ENCODE assay signal across 20 cellular contexts in the genomic region with DNA sequence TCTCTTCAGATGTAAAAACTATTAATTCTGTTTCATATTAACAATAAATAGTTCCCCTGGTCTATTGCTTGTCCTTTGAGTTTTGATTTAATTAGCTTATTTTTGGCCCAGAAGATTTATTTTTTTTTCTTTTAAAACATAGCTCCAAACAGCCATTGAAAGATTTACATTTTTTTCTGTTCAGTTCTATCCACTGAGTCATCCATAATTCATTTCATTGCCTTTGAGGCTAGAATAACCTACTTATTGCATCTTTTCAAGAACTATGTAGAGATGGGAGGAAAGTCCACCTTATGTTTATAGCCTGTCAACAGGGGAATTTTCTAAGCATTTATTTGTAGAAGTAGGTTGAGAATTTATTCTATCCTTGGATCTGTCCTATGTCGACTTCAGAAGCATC. TPM values are rescaled to one million over a fixed set of nuclear protein-coding genes. Genes with fewer than 3 reads are reported as not detected.
DNase-seq lines count a peak whose midpoint lies in the region; ATAC-seq and TF ChIP-seq lines count a peak whose summit lies in the region.
"Had no signal": no experiment of that assay in that cellular context is flagged by ENCODE, and none has a peak within 500 bp of the region (broad histone marks: within the 10 kb centered on the region; RNA-seq: fewer than 3 reads in every experiment).

No MANE protein-coding gene starts in this region.

- H3K36me3 Mint-ChIP-seq in activated T-cell treated with anti-CD3 and anti-CD28 coated beads, Interleukin-2, amount 50 U/mL, for 24 hours (ENCODE audit: low read depth), result peaks cover 4% of the 10 kb centered on the region
- peaks cover 3% of the 10 kb centered on the region for H3K36me3 Mint-ChIP-seq in neural progenitor cell

- H3K4me3 ChIP-seq in choroid plexus epithelial cell (ENCODE audit: low read depth, low read length) (no peak overlapping the region), neural progenitor cell (no peak overlapping the region)
- H3K4me3 ChIP-seq: GM12878, left ventricle myocardium inferior, upper lobe of left lung had no signal

- H3K9me3 Mint-ChIP-seq in activated T-cell treated with anti-CD3 and anti-CD28 coated beads, Interleukin-2, amount 50 U/mL, for 24 hours, result peaks cover 5% of the 10 kb centered on the region
- peaks cover 8% of the 10 kb centered on the region for H3K9me3 Mint-ChIP-seq in neural progenitor cell

- no peak for DNase-seq in activated T-cell treated with anti-CD3 and anti-CD28 coated beads, Interleukin-2, amount 50 U/mL, for 24 hours
- DNase-seq in activated T-cell treated with anti-CD3 and anti-CD28 coated beads for 4 hours (no peak), NCI-H226 (peak; percentile 49), choroid plexus epithelial cell (ENCODE audit: low read depth) (peak; percentile 51), neural progenitor cell (ENCODE audit: low spot score) (no peak), erythroblast (lab: John Stamatoyannopoulos, UW) (no peak)
- DNase-seq: Caco-2; left ventricle myocardium inferior; NCI-H1048; NCI-H2081 treated with DMSO at 0.1 percent for 48 hours; right cardiac atrium; SHP77 treated with DMSO at 0.1 percent for 48 hours; stimulated activated naive CD8-positive, alpha-beta T cell treated with anti-CD3 and anti-CD28 coated beads, Interleukin-15, Interleukin-2, amounts not matched to agents 100 U/mL and 50 U/mL, for 24 hours; T-helper 9 cell; upper lobe of left lung had no signal

- H4K20me1 ChIP-seq in neural progenitor cell (ENCODE audit: low read depth), result no peaks in the 10 kb centered on the region

- peak overlapping the region; percentile 5 for H3K4me2 ChIP-seq in neural progenitor cell

- ATAC-seq in GM19328 (IDR thresholded peaks at IDR 0.05; ENCODE audit: unreplicated experiment), result no peak
- ATAC-seq in HG03565 (IDR thresholded peaks at IDR 0.05; ENCODE audit: unreplicated experiment), result no peak
- ATAC-seq: activated CD4-positive, CD25-positive, alpha-beta regulatory T cell treated with anti-CD3 and anti-CD28 coated beads, Interleukin-2, amount 50 U/mL, for 24 hours; GM12878; right cardiac atrium; stimulated activated naive CD8-positive, alpha-beta T cell treated with anti-CD3 and anti-CD28 coated beads, Interleukin-15, Interleukin-2, amounts not matched to agents 100 U/mL and 50 U/mL, for 24 hours had no signal

- no peaks in the 10 kb centered on the region for H3K27me3 Mint-ChIP-seq in activated T-cell treated with anti-CD3 and anti-CD28 coated beads, Interleukin-2, amount 50 U/mL, for 24 hours
- H3K27me3 Mint-ChIP-seq in neural progenitor cell (ENCODE audit: insufficient read depth, low read depth), result peaks cover 5% of the 10 kb centered on the region

- H3K79me2 ChIP-seq in neural progenitor cell (ENCODE audit: low read depth), result no peaks in the 10 kb centered on the region

- H3F3A ChIP-seq in neural progenitor cell (ENCODE audit: low read depth), result peaks cover 30% of the 10 kb centered on the region

- no peak for TF ChIP-seq CTCF in choroid plexus epithelial cell (conservative IDR thresholded peaks at IDR 0.05; ENCODE audit: low read depth, low read length)
- TF ChIP-seq CTCF in neural progenitor cell (IDR thresholded peaks at IDR 0.05), result no peak

- H3K27ac Mint-ChIP-seq in activated T-cell treated with anti-CD3 and anti-CD28 coated beads, Interleukin-2, amount 50 U/mL, for 24 hours, result peak overlapping the region; percentile 79
- no peak overlapping the region for H3K27ac Mint-ChIP-seq in neural progenitor cell

- H3K9me3 ChIP-seq in neural progenitor cell (ENCODE audit: low read depth), result no peaks in the 10 kb centered on the region
- H3K9me3 ChIP-seq: Caco-2, left ventricle myocardium inferior, upper lobe of left lung had no signal

- no peak overlapping the region for H3K27ac ChIP-seq in neural progenitor cell
- H3K27ac ChIP-seq: left ventricle myocardium inferior had no signal

- no peak for TF ChIP-seq POLR2A in erythroblast (IDR thresholded peaks at IDR 0.05; ENCODE audit: low read length)

- H3K4me1 ChIP-seq in neural progenitor cell, result peaks cover 23% of the 10 kb centered on the region

- no peak overlapping the region for H3K4me3 Mint-ChIP-seq in activated T-cell treated with anti-CD3 and anti-CD28 coated beads, Interleukin-2, amount 50 U/mL, for 24 hours
- H3K4me3 Mint-ChIP-seq in neural progenitor cell, result no peak overlapping the region

- no peak overlapping the region for H3K9ac ChIP-seq in neural progenitor cell
- H3K9ac ChIP-seq: KMS-11 had no signal

- peaks cover 71% of the 10 kb centered on the region for H3K4me1 Mint-ChIP-seq in activated T-cell treated with anti-CD3 and anti-CD28 coated beads, Interleukin-2, amount 50 U/mL, for 24 hours (ENCODE audit: low read depth)
- H3K4me1 Mint-ChIP-seq in neural progenitor cell, result peaks cover 29% of the 10 kb centered on the region

- H3K27me3 ChIP-seq in neural progenitor cell, result no peaks in the 10 kb centered on the region
- H3K27me3 ChIP-seq: upper lobe of left lung had no signal

- H3K36me3 ChIP-seq in neural progenitor cell, result no peaks in the 10 kb centered on the region
- H3K36me3 ChIP-seq: left ventricle myocardium inferior, upper lobe of left lung had no signal

- H2AFZ ChIP-seq in neural progenitor cell (replicated peaks), result no peak overlapping the region

RNA-seq across cellular contexts. Expression of a gene that starts 53.4 kb away (rescaled TPM):
- total RNA-seq in neural progenitor cell (ENCODE audit: low replicate concordance), result 77.6 and 128 TPM in 2 replicates

Comparison
In these comparisons a context has a peak if more than half of its experiments do, and no peak if none do; other contexts are left out.
1. DNase-seq: peak in NCI-H226 (single experiment) and choroid plexus epithelial cell (single experiment); none in activated T-cell treated with anti-CD3 and anti-CD28 coated beads, Interleukin-2, amount 50 U/mL, for 24 hours (single experiment), activated T-cell treated with anti-CD3 and anti-CD28 coated beads for 4 hours (single experiment), neural progenitor cell (single experiment) and erythroblast (0 of 2).